13 cellular contexts compared by ENCODE assay signal in genomic region chr9:89021154-89021803, GRCh38. TPM values are rescaled to one million over a fixed set of nuclear protein-coding genes. Genes with fewer than 3 reads are reported as not detected.
DNase-seq lines count a peak whose midpoint lies in the region; ATAC-seq, FAIRE-seq and TF ChIP-seq lines count a peak whose summit lies in the region.
"Had no signal": no experiment of that assay in that cellular context is flagged by ENCODE, and none has a peak within 500 bp of the region (broad histone marks: within the 10 kb centered on the region; RNA-seq: fewer than 3 reads in every experiment).

No MANE protein-coding gene starts in this region.

- no peak overlapping the region for H3K9ac ChIP-seq in IMR-90 (ENCODE audit: low read depth, low read length)
- H3K9ac ChIP-seq in mammary epithelial cell (ENCODE audit: insufficient read depth, low read length) = no peak overlapping the region

- ATAC-seq in IMR-90 (ENCODE audit: low read depth) = peak; percentile 75
- ATAC-seq in HG02885 (IDR thresholded peaks at IDR 0.05; ENCODE audit: poor library complexity, unreplicated experiment) = no peak
- no peak for ATAC-seq in GM21576 (IDR thresholded peaks at IDR 0.05; ENCODE audit: unreplicated experiment)
- ATAC-seq: stimulated activated memory B cell treated with anti-CD40 and anti-IgM and Interleukin-4, amounts not matched to agents 10 μg/mL and 1 μg/mL and 100 μg/mL, for 72 hours had no signal

- peaks cover 2% of the 10 kb centered on the region; the same call in 1 of the 2 replicates for H3K36me3 ChIP-seq in IMR-90 (ENCODE audit: control insufficient read depth, insufficient read depth, low read length)
- no peaks in the 10 kb centered on the region for H3K36me3 ChIP-seq in mammary epithelial cell (ENCODE audit: insufficient read depth, low read length)
- H3K36me3 ChIP-seq: WERI-Rb-1 had no signal

- peak overlapping the region; percentile 5; the same call in 1 of the 2 replicates for H3K27ac ChIP-seq in IMR-90 (ENCODE audit: insufficient read depth, low read length)
- no peak overlapping the region for H3K27ac ChIP-seq in mammary epithelial cell (ENCODE audit: insufficient read depth, low read depth, low read length)
- H3K27ac ChIP-seq: WERI-Rb-1 had no signal

- H3K27me3 ChIP-seq in IMR-90 (ENCODE audit: control insufficient read depth, insufficient read depth, low read length) (no peaks in the 10 kb centered on the region), mammary epithelial cell (ENCODE audit: insufficient read depth, low read length) (no peaks in the 10 kb centered on the region)

- peak overlapping the region; percentile 49 for H2BK5ac ChIP-seq in IMR-90 (ENCODE audit: low read depth, low read length, poor library complexity, severe bottlenecking)

- H3K27me3 Mint-ChIP-seq in type B pancreatic cell = no peaks in the 10 kb centered on the region

- no peak overlapping the region for H3K4me3 ChIP-seq in IMR-90 (ENCODE audit: insufficient read depth, low read depth, low read length)
- H3K4me3 ChIP-seq in mammary epithelial cell (replicated peaks in 1 of 3; ENCODE audit: insufficient read depth in 1 of 3, low read depth in 2 of 3, low read length in 3 of 3) = no peak overlapping the region

- no peaks in the 10 kb centered on the region for H3K79me2 ChIP-seq in mammary epithelial cell (ENCODE audit: insufficient read depth, low read length)

- no TSS peak for BruUV-seq in IMR-90 (replicated peaks; lab: Mats Ljungman, UMichigan)
- no TSS peak for BruUV-seq in mammary epithelial cell (replicated peaks; lab: Mats Ljungman, UMichigan)

- H3K4me1 Mint-ChIP-seq in type B pancreatic cell (ENCODE audit: unreplicated experiment) = peaks cover 28% of the 10 kb centered on the region
- H3K4me1 Mint-ChIP-seq: stimulated activated memory B cell treated with anti-CD40 and anti-IgM and Interleukin-4, amounts not matched to agents 10 μg/mL and 1 μg/mL and 100 μg/mL, for 72 hours had no signal

- peak overlapping the region; percentile 55 for H3K4me3 Mint-ChIP-seq in type B pancreatic cell
- H3K4me3 Mint-ChIP-seq: stimulated activated memory B cell treated with anti-CD40 and anti-IgM and Interleukin-4, amounts not matched to agents 10 μg/mL and 1 μg/mL and 100 μg/mL, for 72 hours had no signal

- H3K14ac ChIP-seq in IMR-90 (replicated peaks; ENCODE audit: low read depth, low read length) = peak overlapping the region; percentile 59; the same call in 1 of the 2 replicates

- FAIRE-seq in GM19239 (lab: Jason Lieb, UNC) = no peak
- FAIRE-seq: GM12891 had no signal

- peaks cover 17% of the 10 kb centered on the region for H3K9me1 ChIP-seq in IMR-90 (ENCODE audit: insufficient read depth, low read length)

- H2AK5ac ChIP-seq in IMR-90 (ENCODE audit: low read depth, low read length) = peak overlapping the region; percentile 78; the same call in 1 of the 2 replicates

- in situ Hi-C loops in IMR-90 (cut with MboI; ENCODE audit: low sequenced_read_pairs) (loop anchor here (25.0 kb wide), 2 partner anchors 1059 to 1334 kb away; partner anchors contain the start of gene CDK20), mammary epithelial cell (cut with MboI; ENCODE audit: low sequenced_read_pairs in 2 of 2) (loop anchor here in 1 of 2 donors (25.0 kb wide), 1 partner anchor 1059 kb away; the partner anchor contains the start of gene CDK20)

- dilution Hi-C loops in IMR-90 (cut with HindIII; ENCODE audit: low sequenced_read_pairs, unreplicated experiment) = no loop called here
- dilution Hi-C loops in mammary epithelial cell (cut with HindIII; ENCODE audit: low sequenced_read_pairs) = loop anchor here (25.0 kb wide), 1 partner anchor 409 kb away; no protein-coding TSS in a partner anchor

- peak overlapping the region; percentile 31 for H2AK9ac ChIP-seq in IMR-90 (replicated peaks; ENCODE audit: low read depth, low read length, poor library complexity)

- POLR2A ChIA-PET in IMR-90 (lab: Charles Lee; ENCODE audit: unreplicated experiment) = no interaction called here

- H3K27ac Mint-ChIP-seq in type B pancreatic cell = peak overlapping the region; percentile 91
- H3K27ac Mint-ChIP-seq: stimulated activated memory B cell treated with anti-CD40 and anti-IgM and Interleukin-4, amounts not matched to agents 10 μg/mL and 1 μg/mL and 100 μg/mL, for 72 hours had no signal

- no peaks in the 10 kb centered on the region for H3K36me3 Mint-ChIP-seq in type B pancreatic cell
- H3K36me3 Mint-ChIP-seq: stimulated activated memory B cell treated with anti-CD40 and anti-IgM and Interleukin-4, amounts not matched to agents 10 μg/mL and 1 μg/mL and 100 μg/mL, for 72 hours had no signal

- H3K9me3 Mint-ChIP-seq in type B pancreatic cell = peaks cover 4% of the 10 kb centered on the region

- H2AFZ ChIP-seq in IMR-90 (replicated peaks; ENCODE audit: low read length, poor library complexity) (peak overlapping the region; percentile 53), mammary epithelial cell (ENCODE audit: low read depth, low read length) (no peak overlapping the region)

- peak overlapping the region; percentile 85 for H2BK120ac ChIP-seq in IMR-90 (ENCODE audit: low read depth, low read length)

- TF ChIP-seq CTCF in IMR-90 (conservative IDR thresholded peaks at IDR 0.05; ENCODE audit: low read depth, low read length) (no peak), mammary epithelial cell (conservative IDR thresholded peaks at IDR 0.05 in 1 of 2, IDR thresholded peaks at IDR 0.05 in 1 of 2; ENCODE audit: extremely low read depth in 1 of 2, insufficient read depth in 1 of 2, low read depth in 1 of 2, low read length in 2 of 2) (no peak), type B pancreatic cell (conservative IDR thresholded peaks at IDR 0.05) (no peak)

- H3K23ac ChIP-seq in IMR-90 (ENCODE audit: low read depth, low read length) = peak overlapping the region; percentile 46; the same call in 1 of the 2 replicates

- intact Hi-C loops in IMR-90 (cut with micrococcal nuclease) = loop anchor here (5.0 kb wide), 3 partner anchors 156 to 291 kb away; partner anchors contain the start of genes CKS2 and SHC3
- intact Hi-C loops in mammary epithelial cell (cut with micrococcal nuclease) = no loop called here

- TF ChIP-seq POLR2A in IMR-90 (IDR thresholded peaks at IDR 0.05; ENCODE audit: low read depth, low read length) = no peak

- peak overlapping the region; percentile 40 for H4K91ac ChIP-seq in IMR-90 (ENCODE audit: insufficient read depth, low read depth, low read length)

- peaks cover 0 to 11% of the 10 kb centered on the region in 2 experiments; a peak in 2 of 4 replicates for H3K79me1 ChIP-seq in IMR-90 (ENCODE audit: low read depth in 1 of 2, low read length in 2 of 2)

- DNase-seq in IMR-90 (peak; percentile 94), mammary epithelial cell (peak; percentile 78), kidney tubule cell (ENCODE audit: low spot score) (peak; percentile 92), type B pancreatic cell (ENCODE audit: extremely low spot score, unreplicated experiment) (no peak), NCI-H2107 (lab: John Stamatoyannopoulos, UW) (no peak), GM19239 (ENCODE audit: insufficient read length, low spot score) (no peak)
- DNase-seq: cortex of kidney, NCI-H2081 treated with DMSO at 0.1 percent for 48 hours, WERI-Rb-1 had no signal

- H3K56ac ChIP-seq in IMR-90 (ENCODE audit: extremely low read depth, insufficient read depth, low read length) = no peak overlapping the region

- peaks cover 28% of the 10 kb centered on the region for H3K4me1 ChIP-seq in IMR-90 (ENCODE audit: control insufficient read depth, insufficient read depth, low read length)
- peaks cover 21% of the 10 kb centered on the region for H3K4me1 ChIP-seq in mammary epithelial cell (ENCODE audit: insufficient read depth, low read length)

- H4K20me1 ChIP-seq in IMR-90 (ENCODE audit: insufficient read depth, low read length) (peaks cover 8% of the 10 kb centered on the region; the same call in 1 of the 2 replicates), mammary epithelial cell (ENCODE audit: insufficient read depth, low read length) (no peaks in the 10 kb centered on the region)

- CTCF ChIA-PET in IMR-90 (lab: Yijun Ruan, JAX) = no interaction called here
- CTCF ChIA-PET in mammary epithelial cell (lab: Charles Lee; ENCODE audit: low non-redundant PET) = no interaction called here

- peak overlapping the region; percentile 39; the same call in 1 of the 3 replicates for H2BK15ac ChIP-seq in IMR-90 (ENCODE audit: low read depth, low read length)

- H3K4ac ChIP-seq in IMR-90 (ENCODE audit: low read depth, low read length) = peak overlapping the region; percentile 80

- peak overlapping the region in 1 of 2 experiments; percentile 7; a peak in 1 of 4 replicates for H4K8ac ChIP-seq in IMR-90 (ENCODE audit: low read depth in 2 of 2, low read length in 2 of 2)

- H3K18ac ChIP-seq in IMR-90 (ENCODE audit: low read depth, low read length) = peak overlapping the region; percentile 39

- H3K9me3 ChIP-seq in IMR-90 (ENCODE audit: control insufficient read depth, insufficient read depth, low read length) (no peaks in the 10 kb centered on the region), mammary epithelial cell (replicated peaks; ENCODE audit: insufficient read depth, low read length) (no peaks in the 10 kb centered on the region)

- 0 out of 2 replicates have a peak overlapping the region, but pooled peaks have one; percentile 23 for H3K4me2 ChIP-seq in IMR-90 (ENCODE audit: low read depth, low read length)
- no peak overlapping the region for H3K4me2 ChIP-seq in mammary epithelial cell (ENCODE audit: insufficient read depth, low read depth, low read length)

- H2BK20ac ChIP-seq in IMR-90 (ENCODE audit: low read depth, low read length) = peak overlapping the region; percentile 87

- no peak for TF ChIP-seq RAD21 in IMR-90 (IDR thresholded peaks at IDR 0.05; ENCODE audit: low read length)

- peak overlapping the region; percentile 14; the same call in 1 of the 2 replicates for H4K5ac ChIP-seq in IMR-90 (ENCODE audit: low read depth, low read length)

- WGBS in IMR-90 (ENCODE audit: extremely low coverage in 2 of 2, insufficient read length in 1 of 2), 2 experiments = 0% methylated on average over 1 of the region's 8 CpGs; no CpG with 5 or more reads in 1 of the 2 experiments
- 55% methylated on average over 7 of the region's 8 CpGs for WGBS in mammary epithelial cell (ENCODE audit: low coverage, missing lambda C conversion rate)

TF ChIP-seq in IMR-90, 13 proteins besides CTCF, POLR2A, EP300 and RAD21 (continues in another document):
- TF ChIP-seq, protein P1, sequence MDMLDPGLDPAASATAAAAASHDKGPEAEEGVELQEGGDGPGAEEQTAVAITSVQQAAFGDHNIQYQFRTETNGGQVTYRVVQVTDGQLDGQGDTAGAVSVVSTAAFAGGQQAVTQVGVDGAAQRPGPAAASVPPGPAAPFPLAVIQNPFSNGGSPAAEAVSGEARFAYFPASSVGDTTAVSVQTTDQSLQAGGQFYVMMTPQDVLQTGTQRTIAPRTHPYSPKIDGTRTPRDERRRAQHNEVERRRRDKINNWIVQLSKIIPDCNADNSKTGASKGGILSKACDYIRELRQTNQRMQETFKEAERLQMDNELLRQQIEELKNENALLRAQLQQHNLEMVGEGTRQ (IDR thresholded peaks at IDR 0.05; ENCODE audit: low read depth, low read length) = no peak

RNA-seq across cellular contexts. Expression of gene S1PR3, which starts 30.0 kb away (rescaled TPM):
- total RNA-seq in IMR-90 (2012; rRNA removed) (28.7 and 31.1 TPM in 2 replicates), mammary epithelial cell (1 to 10 TPM; 2.5 to 6.0 TPM), type B pancreatic cell (ENCODE audit: low replicate concordance) (9.3 and 37.9 TPM in 2 replicates)
- polyA plus RNA-seq in IMR-90 (2012; rRNA removed) (25.0 and 28.4 TPM in 2 replicates), mammary epithelial cell (7.6 TPM)
- polyA plus RNA-seq in IMR-90 (2012; cell fraction: cytosol; rRNA removed) = 16.1 and 27.1 TPM in 2 replicates
- 9.5 and 9.8 TPM in 2 replicates for polyA plus RNA-seq in IMR-90 (2012; cell fraction: nucleus; rRNA removed; ENCODE audit: low replicate concordance)
- 10.3 TPM for polyA minus RNA-seq in mammary epithelial cell

Comparison
In these comparisons a context has a peak if more than half of its experiments do, and no peak if none do; other contexts are left out.
1. DNase-seq: peak in IMR-90 (single experiment), mammary epithelial cell (single experiment) and kidney tubule cell (single experiment); none in type B pancreatic cell (single experiment), NCI-H2107 (single experiment) and GM19239 (single experiment).